ENCODE assay signal across 8 cellular contexts in the genomic region with DNA sequence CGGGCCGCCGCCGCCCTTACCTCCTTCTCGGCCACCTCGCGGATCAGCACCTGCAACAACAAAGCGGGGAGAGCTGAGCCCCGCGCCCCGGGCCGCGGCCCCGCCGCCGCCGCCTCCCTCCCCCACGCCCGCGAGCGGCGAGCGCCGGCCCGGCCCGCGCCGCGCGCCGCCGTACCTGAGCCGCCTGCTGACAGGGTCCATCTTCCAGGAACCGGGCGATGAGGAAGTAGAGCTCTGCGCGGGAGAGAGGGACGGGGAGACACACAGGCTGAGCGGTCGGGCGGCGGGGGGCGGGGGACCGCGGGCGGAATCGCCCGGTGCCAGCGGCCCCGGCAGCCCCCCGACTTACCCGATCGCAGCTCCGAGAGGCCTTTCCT. TPM values are rescaled to one million over a fixed set of nuclear protein-coding genes. Genes with fewer than 3 reads are reported as not detected.
A peak's percentile ranks its signal among the peaks of the same experiment; 100 is the strongest.
DNase-seq lines count a peak whose midpoint lies in the region; ATAC-seq and TF ChIP-seq lines count a peak whose summit lies in the region.

No MANE protein-coding gene starts in this region.

- 0% methylated on average over 15 of the region's 54 CpGs for WGBS in hepatocyte (ENCODE audit: low lambda C conversion rate, missing lambda C conversion rate)
- WGBS in smooth muscle cell (ENCODE audit: low lambda C conversion rate): no CpG with 5 or more reads among the region's 54 CpGs

- intact Hi-C loops in activated T-helper 2 cell treated with anti-CD3 and anti-CD28 coated beads, Interferon-gamma antibody, Interleukin-2, Interleukin-4, amounts not matched to agents 10 μg/mL and 5 μg/mL and 100 μg/mL, durations not matched to agents 14 hours and 24 hours and 36 hours (cut with micrococcal nuclease): loop anchor here (1.0 to 10.0 kb wide), 5 partner anchors 157 to 459 kb away; a partner anchor contains a TSS

- peak; percentile 47 for DNase-seq in 8988T
- no peak for DNase-seq in GM12865 (ENCODE audit: low read depth)
- peak; percentile 66 for DNase-seq in NCI-H146 treated with DMSO at 0.1 percent for 48 hours (lab: John Stamatoyannopoulos, UW; ENCODE audit: unreplicated experiment)
- no peak for DNase-seq in activated T-helper 2 cell treated with anti-CD3 and anti-CD28 coated beads, Interferon-gamma antibody, Interleukin-2, Interleukin-4, amounts not matched to agents 10 μg/mL and 5 μg/mL and 100 μg/mL, durations not matched to agents 14 hours and 24 hours and 36 hours (ENCODE audit: low spot score)
- peak; percentile 74 for DNase-seq in hepatocyte (ENCODE audit: low spot score)
- no peak for DNase-seq in smooth muscle cell (lab: John Stamatoyannopoulos, UW; ENCODE audit: unreplicated experiment)
- no peak for DNase-seq in NK-92 treated with Interleukin-12 subunit alpha and Interleukin-12 subunit beta, amount 100 ng/mL, for 24 hours (lab: John Stamatoyannopoulos, UW)

- H2AFZ ChIP-seq in hepatocyte (peak overlapping the region; percentile 77), smooth muscle cell (ENCODE audit: low read depth) (peak overlapping the region; percentile 95)

- H4K20me1 ChIP-seq in hepatocyte (ENCODE audit: insufficient read depth, poor library complexity, severe bottlenecking): peaks cover 19% of the 10 kb centered on the region
- H4K20me1 ChIP-seq in smooth muscle cell (ENCODE audit: low read depth): peaks cover 39% of the 10 kb centered on the region

- no peaks in the 10 kb centered on the region for H3K36me3 ChIP-seq in hepatocyte (replicated peaks; ENCODE audit: insufficient read depth, low read depth)
- no peaks in the 10 kb centered on the region for H3K36me3 ChIP-seq in smooth muscle cell (ENCODE audit: low read depth)

- no peaks in the 10 kb centered on the region for H3K27me3 ChIP-seq in hepatocyte
- H3K27me3 ChIP-seq in smooth muscle cell (ENCODE audit: low read depth): no peaks in the 10 kb centered on the region

- no peaks in the 10 kb centered on the region for H3F3A ChIP-seq in smooth muscle cell (ENCODE audit: low read depth)

- H3K36me3 Mint-ChIP-seq in activated T-helper 2 cell treated with anti-CD3 and anti-CD28 coated beads, Interferon-gamma antibody, Interleukin-2, Interleukin-4, amounts not matched to agents 10 μg/mL and 5 μg/mL and 100 μg/mL, durations not matched to agents 14 hours and 24 hours and 36 hours (ENCODE audit: low read depth): peaks cover 24% of the 10 kb centered on the region

- H3K27me3 Mint-ChIP-seq in activated T-helper 2 cell treated with anti-CD3 and anti-CD28 coated beads, Interferon-gamma antibody, Interleukin-2, Interleukin-4, amounts not matched to agents 10 μg/mL and 5 μg/mL and 100 μg/mL, durations not matched to agents 14 hours and 24 hours and 36 hours (ENCODE audit: low read depth): peaks cover 13% of the 10 kb centered on the region

- no peaks in the 10 kb centered on the region for H3K9me2 ChIP-seq in hepatocyte (replicated peaks; ENCODE audit: insufficient read depth)

- ATAC-seq in HG02623 (IDR thresholded peaks at IDR 0.05; ENCODE audit: unreplicated experiment): peak; percentile 32

- peak overlapping the region; percentile 94 for H3K9ac ChIP-seq in smooth muscle cell (ENCODE audit: low read depth)

- peak overlapping the region; percentile 97 for H3K27ac Mint-ChIP-seq in activated T-helper 2 cell treated with anti-CD3 and anti-CD28 coated beads, Interferon-gamma antibody, Interleukin-2, Interleukin-4, amounts not matched to agents 10 μg/mL and 5 μg/mL and 100 μg/mL, durations not matched to agents 14 hours and 24 hours and 36 hours

- H3K4me3 ChIP-seq in GM12865 (ENCODE audit: low read depth, low read length) (peak overlapping the region; percentile 71), hepatocyte (peak overlapping the region; percentile 90), smooth muscle cell (peak overlapping the region; percentile 99)

- TF ChIP-seq CTCF in GM12865 (IDR thresholded peaks at IDR 0.05; ENCODE audit: insufficient read depth, low read depth, low read length, missing control alignments): no peak
- no peak for TF ChIP-seq CTCF in hepatocyte (IDR thresholded peaks at IDR 0.05; ENCODE audit: poor library complexity)
- TF ChIP-seq CTCF in smooth muscle cell (IDR thresholded peaks at IDR 0.05; ENCODE audit: borderline replicate concordance, insufficient read depth, poor library complexity, severe bottlenecking): no peak

- H3K4me2 ChIP-seq in hepatocyte: peak overlapping the region; percentile 47
- H3K4me2 ChIP-seq in smooth muscle cell: peak overlapping the region; percentile 89

- H3K9me3 Mint-ChIP-seq in activated T-helper 2 cell treated with anti-CD3 and anti-CD28 coated beads, Interferon-gamma antibody, Interleukin-2, Interleukin-4, amounts not matched to agents 10 μg/mL and 5 μg/mL and 100 μg/mL, durations not matched to agents 14 hours and 24 hours and 36 hours: no peaks in the 10 kb centered on the region

- peak overlapping the region; percentile 90 for H3K4me3 Mint-ChIP-seq in activated T-helper 2 cell treated with anti-CD3 and anti-CD28 coated beads, Interferon-gamma antibody, Interleukin-2, Interleukin-4, amounts not matched to agents 10 μg/mL and 5 μg/mL and 100 μg/mL, durations not matched to agents 14 hours and 24 hours and 36 hours (ENCODE audit: low read depth)

- H3K27ac ChIP-seq in hepatocyte: peak overlapping the region; percentile 100
- H3K27ac ChIP-seq in smooth muscle cell (ENCODE audit: low read depth): peak overlapping the region; percentile 92

- H3K9me3 ChIP-seq in hepatocyte (ENCODE audit: low read depth) (no peaks in the 10 kb centered on the region), smooth muscle cell (replicated peaks; ENCODE audit: low read depth) (no peaks in the 10 kb centered on the region)

- H3K4me1 ChIP-seq in hepatocyte (ENCODE audit: insufficient read depth) (peaks cover 15% of the 10 kb centered on the region), smooth muscle cell (ENCODE audit: low read depth) (peaks cover 33% of the 10 kb centered on the region)

- H3K79me2 ChIP-seq in hepatocyte (peaks cover 41% of the 10 kb centered on the region), smooth muscle cell (ENCODE audit: low read depth) (peaks cover 40% of the 10 kb centered on the region)

- H3K4me1 Mint-ChIP-seq in activated T-helper 2 cell treated with anti-CD3 and anti-CD28 coated beads, Interferon-gamma antibody, Interleukin-2, Interleukin-4, amounts not matched to agents 10 μg/mL and 5 μg/mL and 100 μg/mL, durations not matched to agents 14 hours and 24 hours and 36 hours (ENCODE audit: low read depth): peaks cover 39% of the 10 kb centered on the region

RNA-seq across cellular contexts. Expression of a gene that starts 0.4 kb away (rescaled TPM):
- total RNA-seq in activated T-helper 2 cell treated with anti-CD3 and anti-CD28 coated beads, Interferon-gamma antibody, Interleukin-2, Interleukin-4, amounts not matched to agents 10 μg/mL and 5 μg/mL and 100 μg/mL, durations not matched to agents 14 hours and 24 hours and 36 hours: 35.2 TPM in 2 replicates
- 38.0 and 44.4 TPM in 2 replicates for total RNA-seq in hepatocyte
- polyA plus RNA-seq in hepatocyte: 15.2 and 17.3 TPM in 2 replicates
- total RNA-seq in smooth muscle cell: 29.4 and 32.6 TPM in 2 replicates
- polyA plus RNA-seq in smooth muscle cell: 7.8 and 9.2 TPM in 2 replicates

Comparison
In these comparisons a context has a peak if more than half of its experiments do, and no peak if none do; other contexts are left out.
1. DNase-seq: peak in 8988T (single experiment), NCI-H146 treated with DMSO at 0.1 percent for 48 hours (single experiment) and hepatocyte (single experiment); none in GM12865 (single experiment), activated T-helper 2 cell treated with anti-CD3 and anti-CD28 coated beads, Interferon-gamma antibody, Interleukin-2, Interleukin-4, amounts not matched to agents 10 μg/mL and 5 μg/mL and 100 μg/mL, durations not matched to agents 14 hours and 24 hours and 36 hours (single experiment), smooth muscle cell (single experiment) and NK-92 treated with Interleukin-12 subunit alpha and Interleukin-12 subunit beta, amount 100 ng/mL, for 24 hours (single experiment).
2. Peak in every context shown above with its lines, with median percentiles within 50 percentile points of each other: H3K4me3 ChIP-seq.